ENCODE assay signal across 8 cellular contexts in the genomic region with DNA sequence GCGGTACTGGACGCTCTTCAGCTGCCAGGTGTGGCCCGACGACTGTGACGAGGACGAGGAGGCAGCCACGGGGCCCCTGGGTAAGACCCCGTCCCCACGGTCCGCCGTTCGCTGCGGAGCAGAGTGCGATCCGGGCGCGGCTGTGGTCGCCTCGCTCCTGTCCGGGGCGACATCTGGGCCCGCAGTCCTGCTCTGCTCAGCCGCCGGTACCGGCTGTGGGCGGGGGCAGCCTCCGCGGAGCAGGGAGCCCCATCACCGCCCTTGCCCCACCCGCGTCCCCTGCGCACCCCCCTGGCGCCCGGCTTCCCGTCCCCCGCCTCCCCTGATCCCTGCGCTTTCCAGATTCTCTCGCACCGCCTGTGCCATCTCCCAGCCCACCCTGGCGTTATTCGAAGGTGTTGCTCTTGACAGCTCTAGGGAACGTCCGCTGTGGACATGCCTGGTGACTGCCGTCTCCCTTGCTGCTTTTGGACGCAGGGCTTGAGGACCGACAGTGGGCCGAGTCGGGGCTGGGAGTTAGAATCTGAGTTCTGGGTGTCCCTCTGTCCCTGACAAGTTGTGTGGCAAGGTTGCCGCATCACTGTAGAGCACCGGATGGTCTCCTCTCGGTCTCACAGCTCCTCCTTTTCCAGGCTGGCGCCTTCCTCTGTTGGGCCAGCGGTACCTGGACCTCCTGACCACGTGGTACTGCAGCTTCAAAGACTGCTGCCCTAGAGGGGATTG. TPM values are rescaled to one million over a fixed set of nuclear protein-coding genes. Genes with fewer than 3 reads are reported as not detected.
DNase-seq lines count a peak whose midpoint lies in the region; ATAC-seq and TF ChIP-seq lines count a peak whose summit lies in the region.

No MANE protein-coding gene starts in this region.

- H3K4me3 ChIP-seq in DND-41 (ENCODE audit: low read depth in 1 of 2, low read length in 2 of 2): peak overlapping the region; percentile 90 to 91
- peak overlapping the region; percentile 87 to 91 for H3K4me3 ChIP-seq in cardiac fibroblast (replicated peaks in 1 of 2; ENCODE audit: low read depth in 2 of 2, low read length in 2 of 2)

- peaks cover 50% of the 10 kb centered on the region for H3K79me2 ChIP-seq in DND-41 (ENCODE audit: insufficient read depth, low read length)

- peak overlapping the region; percentile 98 for H3K4me2 ChIP-seq in DND-41 (ENCODE audit: insufficient read depth, low read length)

- H3K9me3 ChIP-seq in DND-41 (ENCODE audit: insufficient read depth, low read length, severe bottlenecking): no peaks in the 10 kb centered on the region

- peaks cover 23% of the 10 kb centered on the region for H4K20me1 ChIP-seq in DND-41 (ENCODE audit: insufficient read depth, low read length)

- peaks cover 44% of the 10 kb centered on the region for H3K4me1 ChIP-seq in DND-41 (ENCODE audit: insufficient read depth, low read length)

- H3K27ac ChIP-seq in DND-41 (ENCODE audit: low read length) (peak overlapping the region; percentile 91), layer of hippocampus (ENCODE audit: low read depth, low read length) (peak overlapping the region; percentile 52)

- H3K9ac ChIP-seq in DND-41 (ENCODE audit: low read depth, low read length): peak overlapping the region; percentile 98

- TF ChIP-seq CTCF in DND-41 (IDR thresholded peaks at IDR 0.05; ENCODE audit: borderline replicate concordance, extremely low read depth, low read length, poor library complexity, severe bottlenecking) (no peak), cardiac fibroblast (IDR thresholded peaks at IDR 0.05; ENCODE audit: low read depth, low read length) (no peak)

- DNase-seq in DND-41: peak; percentile 43
- DNase-seq in HT-29 (ENCODE audit: low spot score): peak; percentile 50
- peak; percentile 11 for DNase-seq in T-helper 22 cell (ENCODE audit: low read depth)
- peak in 1 of 2 donors; percentile 14 for DNase-seq in cardiac fibroblast (ENCODE audit: low read depth in 2 of 2)
- peak; percentile 34 for DNase-seq in stimulated activated CD4-positive, alpha-beta T cell treated with anti-CD3 and anti-CD28 coated beads, Interleukin-4, amount 100 ng/mL, for 1 hour

- peak overlapping the region; percentile 87 for H2AFZ ChIP-seq in DND-41 (ENCODE audit: low read depth, low read length)

- H3K27me3 ChIP-seq in DND-41 (ENCODE audit: insufficient read depth, low read length, poor library complexity): no peaks in the 10 kb centered on the region
- no peaks in the 10 kb centered on the region for H3K27me3 ChIP-seq in layer of hippocampus (ENCODE audit: control insufficient read depth, insufficient read depth, low read length)

- peaks cover 34% of the 10 kb centered on the region for H3K36me3 ChIP-seq in DND-41 (ENCODE audit: insufficient read depth, low read length)

- ATAC-seq in DND-41 (ENCODE audit: insufficient read depth, low read depth) (peak; percentile 27), GM21423 (IDR thresholded peaks at IDR 0.05; ENCODE audit: unreplicated experiment) (peak; percentile 10), GM18861 (IDR thresholded peaks at IDR 0.05; ENCODE audit: unreplicated experiment) (no peak)

RNA-seq across cellular contexts. Expression of a gene that starts 0.6 kb away (rescaled TPM):
- 36.9 and 41.8 TPM in 2 replicates for total RNA-seq in HT-29 (2014; rRNA removed; shearing (Covaris generic))

RNA-seq across cellular contexts. Expression of a gene that starts 56.8 kb away (rescaled TPM):
- total RNA-seq in HT-29 (2014; rRNA removed; shearing (Covaris generic)): 20.1 and 25.0 TPM in 2 replicates
